ENCODE assay signal across 8 cellular contexts in genomic region chr19:11849264-11849615, GRCh38. TPM values are rescaled to one million over a fixed set of nuclear protein-coding genes. Genes with fewer than 3 reads are reported as not detected.
DNase-seq lines count a peak whose midpoint lies in the region; ATAC-seq and TF ChIP-seq lines count a peak whose summit lies in the region.

No MANE protein-coding gene starts in this region.

- no peaks in the 10 kb centered on the region for H3K27me3 Mint-ChIP-seq in activated naive CD8-positive, alpha-beta T cell treated with anti-CD3 and anti-CD28 coated beads for 36 hours

- peaks cover 24% of the 10 kb centered on the region for H3K4me1 Mint-ChIP-seq in activated naive CD8-positive, alpha-beta T cell treated with anti-CD3 and anti-CD28 coated beads for 36 hours

- H3K27ac ChIP-seq in left lung (peak overlapping the region; percentile 53 to 65), temporal lobe (ENCODE audit: low read depth, low read length) (peak overlapping the region; percentile 81)

- peak; percentile 18 for ATAC-seq in HG03175 (IDR thresholded peaks at IDR 0.05; ENCODE audit: unreplicated experiment)
- peak; percentile 38 for ATAC-seq in left lung

- peaks cover 0 to 18% of the 10 kb centered on the region in 2 donors for H3K9me3 ChIP-seq in left lung

- peak overlapping the region; percentile 86 for H3K4me3 Mint-ChIP-seq in activated naive CD8-positive, alpha-beta T cell treated with anti-CD3 and anti-CD28 coated beads for 36 hours

- H3K9me3 Mint-ChIP-seq in activated naive CD8-positive, alpha-beta T cell treated with anti-CD3 and anti-CD28 coated beads for 36 hours, result peaks cover 3% of the 10 kb centered on the region

- peaks cover 41% of the 10 kb centered on the region for H3K36me3 Mint-ChIP-seq in activated naive CD8-positive, alpha-beta T cell treated with anti-CD3 and anti-CD28 coated beads for 36 hours

- H3K4me1 ChIP-seq in left lung, result peaks cover 0 to 20% of the 10 kb centered on the region in 2 donors

- DNase-seq in GDM1 (lab: John Stamatoyannopoulos, UW), result peak; percentile 36
- DNase-seq in activated naive CD8-positive, alpha-beta T cell treated with anti-CD3 and anti-CD28 coated beads for 36 hours, result no peak
- no peak for DNase-seq in left lung
- DNase-seq in T1000 (lab: John Stamatoyannopoulos, UW), result no peak
- no peak for DNase-seq in stimulated activated CD4-positive, alpha-beta T cell treated with anti-CD3 and anti-CD28 coated beads, Interleukin-2, amount 100 ng/mL, for 48 hours
- DNase-seq in HT-29 (ENCODE audit: low spot score), result no peak

- H3K27me3 ChIP-seq in left lung, result no peaks in the 10 kb centered on the region

- H3K27ac Mint-ChIP-seq in activated naive CD8-positive, alpha-beta T cell treated with anti-CD3 and anti-CD28 coated beads for 36 hours, result peak overlapping the region; percentile 78

- H3K4me3 ChIP-seq in left lung, result peak overlapping the region; percentile 59 to 71

- TF ChIP-seq CTCF in left lung (IDR thresholded peaks at IDR 0.05), result no peak

- no peaks in the 10 kb centered on the region for H3K36me3 ChIP-seq in left lung

- intact Hi-C loops in left lung (cut with DNase I), result no loop called here

RNA-seq across cellular contexts. Expression of gene ZNF439, which starts 0.7 kb away (rescaled TPM):
- 1 to 10 TPM; 6.0 to 6.4 TPM for total RNA-seq in activated naive CD8-positive, alpha-beta T cell treated with anti-CD3 and anti-CD28 coated beads for 36 hours
- total RNA-seq in left lung (10 to 100 TPM in 1 of 2 donors, 1 to 10 TPM in 1; 7.6 to 10.7 TPM), temporal lobe (27.8 TPM)
- total RNA-seq in HT-29 (2014; rRNA removed; shearing (Covaris generic)), result not detected in 2 replicates

RNA-seq across cellular contexts. Expression of gene ZNF440, which starts 35.2 kb away (rescaled TPM):
- total RNA-seq in activated naive CD8-positive, alpha-beta T cell treated with anti-CD3 and anti-CD28 coated beads for 36 hours, result 1 to 10 TPM; 6.3 to 8.3 TPM
- 10 to 100 TPM; 12.6 to 18.0 TPM for total RNA-seq in left lung
- 14.3 TPM for total RNA-seq in temporal lobe
- total RNA-seq in HT-29 (2014; rRNA removed; shearing (Covaris generic)), result 9.1 and 12.7 TPM in 2 replicates

RNA-seq across cellular contexts. Expression of gene ZNF69, which starts 38.3 kb away (rescaled TPM):
- 1 to 10 TPM; 2.8 to 3.8 TPM for total RNA-seq in activated naive CD8-positive, alpha-beta T cell treated with anti-CD3 and anti-CD28 coated beads for 36 hours
- 10 to 100 TPM; 11.2 to 14.6 TPM for total RNA-seq in left lung
- 27.5 TPM for total RNA-seq in temporal lobe
- total RNA-seq in HT-29 (2014; rRNA removed; shearing (Covaris generic)), result 1.6 and 2.0 TPM in 2 replicates

RNA-seq across cellular contexts. Expression of gene ZNF491, which starts 50.9 kb away (rescaled TPM):
- under 1 TPM; 0.56 to 0.87 TPM for total RNA-seq in activated naive CD8-positive, alpha-beta T cell treated with anti-CD3 and anti-CD28 coated beads for 36 hours
- total RNA-seq in left lung (1 to 10 TPM; 2.0 to 4.1 TPM), temporal lobe (9.3 TPM)
- total RNA-seq in HT-29 (2014; rRNA removed; shearing (Covaris generic)), result not detected in 2 replicates
